28 cellular contexts compared by ENCODE assay signal in the genomic region with DNA sequence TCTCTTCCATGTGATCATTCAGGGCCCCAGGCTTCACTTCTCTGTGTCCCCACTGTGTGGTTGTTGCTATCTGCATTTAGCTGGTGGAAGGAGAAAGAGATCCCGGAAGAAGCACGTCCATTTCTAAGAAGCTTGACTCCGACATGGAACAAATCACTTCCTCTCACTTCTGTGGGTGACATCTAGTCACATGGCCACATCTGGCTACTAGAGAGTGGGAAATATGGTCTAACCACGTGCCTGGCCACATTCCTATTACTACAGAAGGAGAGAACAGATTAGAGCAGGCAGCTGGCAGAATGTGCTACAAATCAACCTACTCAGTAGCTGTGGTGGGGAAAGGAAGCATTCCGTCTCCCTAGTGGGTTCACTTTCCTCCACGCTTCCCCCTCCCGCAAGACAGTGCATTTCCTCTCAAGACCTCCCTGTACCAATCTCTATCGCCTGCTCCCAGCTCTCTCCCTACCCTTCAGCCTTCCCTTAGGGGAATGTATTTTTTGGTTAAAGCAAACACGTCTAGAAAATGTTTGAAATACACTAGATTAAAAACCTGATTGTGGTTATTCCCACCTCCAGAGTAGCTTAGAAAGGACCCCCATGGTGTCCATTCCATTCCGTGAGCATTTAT. TPM values are rescaled to one million over a fixed set of nuclear protein-coding genes. Genes with fewer than 3 reads are reported as not detected.
A peak's percentile ranks its signal among the peaks of the same experiment; 100 is the strongest.
DNase-seq lines count a peak whose midpoint lies in the region; ATAC-seq, FAIRE-seq and TF ChIP-seq lines count a peak whose summit lies in the region.
"Had no signal": no experiment of that assay in that cellular context is flagged by ENCODE, and none has a peak within 500 bp of the region (broad histone marks: within the 10 kb centered on the region; RNA-seq: fewer than 3 reads in every experiment).

No MANE protein-coding gene starts in this region.

- peaks cover 9% of the 10 kb centered on the region for H3K36me3 Mint-ChIP-seq in glutamatergic neuron (ENCODE audit: unreplicated experiment)
- no peaks in the 10 kb centered on the region for H3K36me3 Mint-ChIP-seq in stimulated activated naive B cell treated with anti-CD40 and anti-IgM and Interleukin-4, amounts not matched to agents 10 μg/mL and 1 μg/mL and 100 μg/mL, for 72 hours

- intact Hi-C loops in OCI-LY7 (cut with micrococcal nuclease; ENCODE audit: unreplicated experiment) (no loop called here), pancreas (cut with DNase I) (no loop called here)

- WGBS in pancreas, 2 donors, result 56 to 69% methylated on average over 10 of the region's 10 CpGs

- no peak for TF ChIP-seq POLR2A in GM12892 (IDR thresholded peaks at IDR 0.05; ENCODE audit: low read depth, low read length)

- H3K4me3 ChIP-seq in OCI-LY7 (ENCODE audit: low read depth, low read length, poor library complexity, severe bottlenecking) (peak overlapping the region; percentile 25), pancreas (no peak overlapping the region)
- H3K4me3 ChIP-seq: esophagus squamous epithelium, upper lobe of left lung had no signal

- peak overlapping the region; percentile 59 for H3K4me3 Mint-ChIP-seq in glutamatergic neuron (ENCODE audit: unreplicated experiment)
- no peak overlapping the region for H3K4me3 Mint-ChIP-seq in stimulated activated naive B cell treated with anti-CD40 and anti-IgM and Interleukin-4, amounts not matched to agents 10 μg/mL and 1 μg/mL and 100 μg/mL, for 72 hours
- H3K4me3 Mint-ChIP-seq: activated T-cell treated with anti-CD3 and anti-CD28 coated beads, Interleukin-2, amount 50 U/mL, for 72 hours; naive thymus-derived CD8-positive, alpha-beta T cell had no signal

- peak overlapping the region; percentile 58 for H3K4me2 ChIP-seq in OCI-LY7 (ENCODE audit: low read length)

- H3K9me3 ChIP-seq in OCI-LY7 (ENCODE audit: low read length) (no peaks in the 10 kb centered on the region), pancreas (no peaks in the 10 kb centered on the region)
- H3K9me3 ChIP-seq: BE2C, esophagus squamous epithelium, upper lobe of left lung had no signal

- no peaks in the 10 kb centered on the region for H3K9me2 ChIP-seq in OCI-LY7 (ENCODE audit: insufficient read depth, low read length)

- peak overlapping the region; percentile 45 for H3K27ac Mint-ChIP-seq in glutamatergic neuron (ENCODE audit: unreplicated experiment)
- peak overlapping the region; percentile 2 for H3K27ac Mint-ChIP-seq in stimulated activated naive B cell treated with anti-CD40 and anti-IgM and Interleukin-4, amounts not matched to agents 10 μg/mL and 1 μg/mL and 100 μg/mL, for 72 hours
- H3K27ac Mint-ChIP-seq: activated T-cell treated with anti-CD3 and anti-CD28 coated beads, Interleukin-2, amount 50 U/mL, for 72 hours; naive thymus-derived CD8-positive, alpha-beta T cell; progenitor cell of endocrine pancreas had no signal

- H3K79me2 ChIP-seq in OCI-LY7 (ENCODE audit: insufficient read depth, low read depth, low read length), result no peaks in the 10 kb centered on the region

- peaks cover 2% of the 10 kb centered on the region for H3K9me3 Mint-ChIP-seq in glutamatergic neuron (ENCODE audit: unreplicated experiment)
- H3K9me3 Mint-ChIP-seq in stimulated activated naive B cell treated with anti-CD40 and anti-IgM and Interleukin-4, amounts not matched to agents 10 μg/mL and 1 μg/mL and 100 μg/mL, for 72 hours, result peaks cover 0 to 6% of the 10 kb centered on the region in 2 donors

- ATAC-seq in stimulated activated naive B cell treated with anti-CD40 and anti-IgM and Interleukin-4, amounts not matched to agents 10 μg/mL and 1 μg/mL and 100 μg/mL, for 72 hours (replicated peaks), result no peak
- ATAC-seq in HG03520 (IDR thresholded peaks at IDR 0.05; ENCODE audit: unreplicated experiment) (no peak), pancreas (no peak)
- ATAC-seq: left colon had no signal

- POLR2A ChIA-PET in OCI-LY7 (lab: Charles Lee), result interaction anchor here (0.6 to 2.5 kb wide), 3 partner anchors 14 to 293 kb away, joined by 3 to 8 read pairs (median 4); no protein-coding TSS in a partner anchor

- peak overlapping the region; percentile 66 for H2AFZ ChIP-seq in OCI-LY7 (ENCODE audit: low read length)

- no peaks in the 10 kb centered on the region for H4K20me1 ChIP-seq in OCI-LY7 (ENCODE audit: insufficient read depth, low read length)

- peaks cover 24% of the 10 kb centered on the region for H3K4me1 Mint-ChIP-seq in glutamatergic neuron (ENCODE audit: low read depth, unreplicated experiment)
- peaks cover 9 to 15% of the 10 kb centered on the region in 2 donors for H3K4me1 Mint-ChIP-seq in stimulated activated naive B cell treated with anti-CD40 and anti-IgM and Interleukin-4, amounts not matched to agents 10 μg/mL and 1 μg/mL and 100 μg/mL, for 72 hours
- H3K4me1 Mint-ChIP-seq: naive thymus-derived CD8-positive, alpha-beta T cell had no signal

- FAIRE-seq in GM12892 (lab: Jason Lieb, UNC), result peak; percentile 83
- no peak for FAIRE-seq in pancreas (lab: Jason Lieb, UNC)
- FAIRE-seq: G401.6 had no signal

- H3K36me3 ChIP-seq in OCI-LY7 (ENCODE audit: insufficient read depth, low read length), result no peaks in the 10 kb centered on the region; the same call in 1 of the 2 replicates
- H3K36me3 ChIP-seq in pancreas, result no peaks in the 10 kb centered on the region
- H3K36me3 ChIP-seq: BE2C, esophagus squamous epithelium, upper lobe of left lung had no signal

- TF ChIP-seq CTCF in OCI-LY7 (conservative IDR thresholded peaks at IDR 0.05; ENCODE audit: low read length), result no peak
- TF ChIP-seq CTCF in glutamatergic neuron (IDR thresholded peaks at IDR 0.05; ENCODE audit: partially characterized antibody, unreplicated experiment), result no peak
- no peak for TF ChIP-seq CTCF in pancreas (IDR thresholded peaks at IDR 0.05)

- H3K27ac ChIP-seq in OCI-LY7 (ENCODE audit: low read depth, low read length, poor library complexity, severe bottlenecking) (peak overlapping the region; percentile 77), pancreas (no peak overlapping the region)
- H3K27ac ChIP-seq: esophagus squamous epithelium, upper lobe of left lung had no signal

- H3K4me1 ChIP-seq in OCI-LY7 (ENCODE audit: insufficient read depth, low read length, poor library complexity, severe bottlenecking), result peaks cover 31% of the 10 kb centered on the region
- no peaks in the 10 kb centered on the region for H3K4me1 ChIP-seq in pancreas
- H3K4me1 ChIP-seq: BE2C, esophagus squamous epithelium, upper lobe of left lung had no signal

- H3K27me3 Mint-ChIP-seq in glutamatergic neuron (ENCODE audit: unreplicated experiment), result peaks cover 7% of the 10 kb centered on the region
- peaks cover 40 to 75% of the 10 kb centered on the region in 2 donors for H3K27me3 Mint-ChIP-seq in stimulated activated naive B cell treated with anti-CD40 and anti-IgM and Interleukin-4, amounts not matched to agents 10 μg/mL and 1 μg/mL and 100 μg/mL, for 72 hours

- DNase-seq in GM12892 (ENCODE audit: insufficient read length), result no peak
- peak; percentile 21 for DNase-seq in OCI-LY7 (ENCODE audit: low spot score)
- no peak for DNase-seq in glutamatergic neuron
- no peak for DNase-seq in stimulated activated naive B cell treated with anti-CD40 and anti-IgM and Interleukin-4, amounts not matched to agents 10 μg/mL and 1 μg/mL and 100 μg/mL, for 72 hours
- DNase-seq in AG20443 (ENCODE audit: low spot score), result no peak
- DNase-seq in pancreas, result no peak
- DNase-seq: activated CD4-positive, CD25-positive, alpha-beta regulatory T cell treated with anti-CD3 and anti-CD28 coated beads, Interleukin-2, amount 50 U/mL, for 72 hours; activated naive CD4-positive, alpha-beta T cell treated with anti-CD3 and anti-CD28 coated beads, Interleukin-2, amount 50 U/mL, for 16 hours; activated T-cell treated with anti-CD3 and anti-CD28 coated beads, Interleukin-2, amount 50 U/mL, for 72 hours; aorta; BE2C; effector CD8-positive, alpha-beta T cell; esophagus squamous epithelium; GOT3; Karpas-422; left colon; naive thymus-derived CD8-positive, alpha-beta T cell; NCI-H1092 treated with DMSO at 0.1 percent for 48 hours; NCI-H2081; NCI-H446 treated with DMSO at 0.1 percent for 48 hours; stimulated activated naive CD4-positive, alpha-beta T cell; upper lobe of left lung had no signal

- H3K27me3 ChIP-seq in pancreas, result peaks cover 0 to 4% (median 0%) of the 10 kb centered on the region in 4 donors
- H3K27me3 ChIP-seq: upper lobe of left lung had no signal

- no TSS peak for BruUV-seq in OCI-LY7 (replicated peaks; lab: Mats Ljungman, UMichigan)

- CTCF ChIA-PET in OCI-LY7 (lab: Charles Lee; ENCODE audit: unreplicated experiment), result no interaction called here

RNA-seq across cellular contexts. Expression of a gene that starts 7.8 kb away (rescaled TPM):
- polyA plus RNA-seq in GM12892 (2012; ENCODE audit: missing spikeins), result 0.47 TPM
- total RNA-seq in OCI-LY7 (2014; rRNA removed; shearing (Covaris generic)), result not detected in 2 replicates
- total RNA-seq in OCI-LY7 (2022), result not detected in 2 replicates
- 1.5 TPM for total RNA-seq in glutamatergic neuron (ENCODE audit: unreplicated experiment)
- not detected for total RNA-seq in pancreas
- under 1 TPM in 1 of 2 donors, not detected in 1; 0.07 TPM for polyA plus RNA-seq in pancreas
- total RNA-seq: activated CD8-positive, alpha-beta memory T cell treated with anti-CD3 and anti-CD28 coated beads for 36 hours; aorta; esophagus squamous epithelium; glomerular endothelial cell; HT-29; naive thymus-derived CD8-positive, alpha-beta T cell had no signal
